10 cellular contexts compared by ENCODE assay signal in the genomic region with DNA sequence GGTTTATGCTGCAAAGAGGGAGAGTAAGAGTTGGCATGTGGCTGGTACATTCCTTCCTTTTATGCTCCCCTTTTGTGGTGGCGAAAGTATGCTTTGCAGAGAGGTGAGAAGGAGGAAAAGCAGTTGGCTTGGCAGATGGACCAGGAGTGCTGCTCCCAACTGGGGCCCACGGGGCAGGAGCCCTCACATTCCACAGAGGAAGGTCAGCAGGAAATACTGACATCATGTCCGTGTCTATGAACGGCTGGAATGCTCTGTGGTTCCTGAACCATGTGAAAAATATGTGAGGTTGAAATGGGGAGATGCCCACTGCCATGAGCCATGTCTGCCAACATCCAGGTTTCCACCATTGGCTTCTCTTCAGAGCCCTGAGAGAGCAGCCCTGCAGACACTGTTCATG. TPM values are rescaled to one million over a fixed set of nuclear protein-coding genes. Genes with fewer than 3 reads are reported as not detected.
DNase-seq lines count a peak whose midpoint lies in the region; ATAC-seq, FAIRE-seq and TF ChIP-seq lines count a peak whose summit lies in the region.
"Had no signal": no experiment of that assay in that cellular context is flagged by ENCODE, and none has a peak within 500 bp of the region (broad histone marks: within the 10 kb centered on the region; RNA-seq: fewer than 3 reads in every experiment).

No MANE protein-coding gene starts in this region.

- H3K4me3 ChIP-seq in PC-9: no peak overlapping the region
- no peak overlapping the region for H3K4me3 ChIP-seq in esophagus muscularis mucosa

- peaks cover 7% of the 10 kb centered on the region for H3K27me3 Mint-ChIP-seq in osteocyte (ENCODE audit: unreplicated experiment)

- H3K4me1 ChIP-seq in PC-9 (replicated peaks; ENCODE audit: insufficient read depth) (peaks cover 29% of the 10 kb centered on the region), esophagus muscularis mucosa (peaks cover 14 to 46% (median 36%) of the 10 kb centered on the region in 4 donors)

- peak overlapping the region; percentile 64 for H3K27ac Mint-ChIP-seq in osteocyte (ENCODE audit: unreplicated experiment)
- H3K27ac Mint-ChIP-seq: T-cell had no signal

- ATAC-seq in GM19328 (IDR thresholded peaks at IDR 0.05; ENCODE audit: unreplicated experiment): no peak
- ATAC-seq: T-cell had no signal

- no peak for TF ChIP-seq EP300 in esophagus muscularis mucosa (IDR thresholded peaks at IDR 0.05)

- 30% methylated on average over 4 of the region's 4 CpGs for WGBS in esophagus muscularis mucosa

- peaks cover 5% of the 10 kb centered on the region for H3K36me3 Mint-ChIP-seq in osteocyte (ENCODE audit: unreplicated experiment)
- H3K36me3 Mint-ChIP-seq: T-cell had no signal

- no peaks in the 10 kb centered on the region for H3K27me3 ChIP-seq in PC-9 (ENCODE audit: insufficient read depth, low read depth)
- no peaks in the 10 kb centered on the region for H3K27me3 ChIP-seq in esophagus muscularis mucosa

- peak overlapping the region; percentile 71 for H3K27ac ChIP-seq in PC-9
- H3K27ac ChIP-seq in esophagus muscularis mucosa (replicated peaks in 1 of 4): peak overlapping the region; percentile 52 to 71 (median 56)

- peaks cover 19% of the 10 kb centered on the region for H3K9me3 Mint-ChIP-seq in osteocyte (ENCODE audit: unreplicated experiment)

- BruUV-seq in PC-9 (replicated peaks; lab: Mats Ljungman, UMichigan): no TSS peak

- H3K4me1 Mint-ChIP-seq in osteocyte (ENCODE audit: unreplicated experiment): peaks cover 11% of the 10 kb centered on the region
- H3K4me1 Mint-ChIP-seq: T-cell had no signal

- peaks cover 15% of the 10 kb centered on the region for H3F3A ChIP-seq in PC-9 (ENCODE audit: insufficient read depth, low read depth)

- H4K20me1 ChIP-seq in PC-9 (ENCODE audit: insufficient read depth): no peaks in the 10 kb centered on the region

- intact Hi-C loops in PC-9 (cut with micrococcal nuclease; ENCODE audit: unreplicated experiment): loop anchor here (2.0 to 5.0 kb wide), 5 partner anchors 32 to 76 kb away; no protein-coding TSS in a partner anchor
- intact Hi-C loops in esophagus muscularis mucosa (cut with DNase I): no loop called here

- H3K36me3 ChIP-seq in PC-9 (ENCODE audit: low read depth): no peaks in the 10 kb centered on the region
- H3K36me3 ChIP-seq in esophagus muscularis mucosa: no peaks in the 10 kb centered on the region

- H3K9me2 ChIP-seq in PC-9 (ENCODE audit: insufficient read depth): no peaks in the 10 kb centered on the region

- POLR2A ChIA-PET in PC-9 (lab: Charles Lee; ENCODE audit: unreplicated experiment): no interaction called here

- no peak for FAIRE-seq in GM12892 (lab: Jason Lieb, UNC)
- no peak for FAIRE-seq in frontal cortex (lab: Jason Lieb, UNC)

- TF ChIP-seq POLR2A in esophagus muscularis mucosa (IDR thresholded peaks at IDR 0.05; ENCODE audit: low read depth) (no peak), GM12892 (IDR thresholded peaks at IDR 0.05; ENCODE audit: low read depth, low read length) (no peak)

- H3K4me2 ChIP-seq in PC-9: peak overlapping the region; percentile 56

- DNase-seq in Daoy (ENCODE audit: low read depth) (peak; percentile 94), PC-9 (peak; percentile 88 to 94), esophagus muscularis mucosa (ENCODE audit: extremely low spot score) (peak; percentile 86), osteocyte (ENCODE audit: extremely low spot score, unreplicated experiment) (peak; percentile 81), NCI-H1694 (lab: John Stamatoyannopoulos, UW) (no peak), GM12892 (ENCODE audit: insufficient read length) (no peak), frontal cortex (ENCODE audit: low spot score in 2 of 2) (no peak)
- DNase-seq: GDM1, T-cell had no signal

- TF ChIP-seq CTCF in PC-9 (conservative IDR thresholded peaks at IDR 0.05): no peak
- TF ChIP-seq CTCF in esophagus muscularis mucosa (IDR thresholded peaks at IDR 0.05): no peak
- TF ChIP-seq CTCF in osteocyte (IDR thresholded peaks at IDR 0.05): no peak

- no peak overlapping the region for H2AFZ ChIP-seq in PC-9

- CTCF ChIA-PET in PC-9 (lab: Charles Lee): no interaction called here

- no peaks in the 10 kb centered on the region for H3K79me2 ChIP-seq in PC-9 (ENCODE audit: low read depth)

- H3K4me3 Mint-ChIP-seq in osteocyte (ENCODE audit: unreplicated experiment): no peak overlapping the region
- H3K4me3 Mint-ChIP-seq: T-cell had no signal

- no peaks in the 10 kb centered on the region for H3K9me3 ChIP-seq in PC-9 (ENCODE audit: insufficient read depth, low read depth)
- no peaks in the 10 kb centered on the region for H3K9me3 ChIP-seq in esophagus muscularis mucosa

RNA-seq across cellular contexts. Expression of a gene that starts 33.3 kb away (rescaled TPM):
- 37.1 and 42.2 TPM in 2 replicates for total RNA-seq in Daoy (2014; rRNA removed; shearing (Covaris generic))
- 92.9 and 93.8 TPM in 2 replicates for total RNA-seq in PC-9 (2021)
- total RNA-seq in esophagus muscularis mucosa: 100 to 1,000 TPM; 241 to 459 (median 346) TPM
- 14.8 and 15.0 TPM in 2 replicates for total RNA-seq in osteocyte
- polyA plus RNA-seq in GM12892 (2012; ENCODE audit: missing spikeins): 0.51 TPM
- 20.4 TPM for total RNA-seq in frontal cortex

Comparison
In these comparisons a context has a peak if more than half of its experiments do, and no peak if none do; other contexts are left out.
1. DNase-seq: peak in Daoy (single experiment), PC-9 (2 of 2), esophagus muscularis mucosa (single experiment) and osteocyte (single experiment); none in NCI-H1694 (single experiment), GM12892 (single experiment) and frontal cortex (0 of 2).